In the genomic region with DNA sequence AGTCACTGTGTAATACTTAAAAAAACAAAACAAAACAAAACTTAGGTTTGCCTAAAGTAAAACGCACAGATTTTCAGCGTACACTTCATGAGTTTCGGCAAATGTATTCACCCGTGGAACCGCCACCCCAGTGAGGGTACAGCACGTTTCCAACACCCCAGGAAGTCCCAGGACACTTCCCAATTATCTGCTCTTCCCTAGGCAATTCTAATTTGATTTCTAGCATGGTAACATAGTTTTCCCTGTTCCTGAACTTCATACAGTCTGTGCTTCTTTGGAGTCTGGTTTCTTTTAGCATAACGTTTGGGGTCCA, we compare ENCODE assay signal across 8 cellular contexts. TPM values are rescaled to one million over a fixed set of nuclear protein-coding genes. Genes with fewer than 3 reads are reported as not detected.
DNase-seq lines count a peak whose midpoint lies in the region; ATAC-seq and TF ChIP-seq lines count a peak whose summit lies in the region.

No MANE protein-coding gene starts in this region.

- TF ChIP-seq CTCF in fibroblast of villous mesenchyme (IDR thresholded peaks at IDR 0.05; ENCODE audit: insufficient read depth, low read depth, low read length) (no peak), sigmoid colon (IDR thresholded peaks at IDR 0.05) (no peak)

- H3K27me3 ChIP-seq in sigmoid colon, result no peaks in the 10 kb centered on the region

- DNase-seq in NCI-H2196 (lab: John Stamatoyannopoulos, UW; ENCODE audit: unreplicated experiment) (peak; percentile 19), NCI-H2196 treated with DMSO at 0.1 percent for 48 hours (lab: John Stamatoyannopoulos, UW; ENCODE audit: unreplicated experiment) (no peak), SK-MEL-5 (ENCODE audit: low read depth, low spot score) (peak; percentile 6), fibroblast of villous mesenchyme (ENCODE audit: low read depth) (no peak), sigmoid colon (no peak), mesenteric fat pad (ENCODE audit: low spot score) (no peak)

- peaks cover 0 to 16% (median 12%) of the 10 kb centered on the region in 4 donors for H3K4me1 ChIP-seq in sigmoid colon

- no peak for TF ChIP-seq POLR2A in sigmoid colon (IDR thresholded peaks at IDR 0.05)

- H3K36me3 ChIP-seq in sigmoid colon, result no peaks in the 10 kb centered on the region

- H3K9me3 ChIP-seq in sigmoid colon, result no peaks in the 10 kb centered on the region

- no peak for TF ChIP-seq EP300 in sigmoid colon (IDR thresholded peaks at IDR 0.05)

- whole genome bisulfite sequencing in sigmoid colon, 2 donors, result 1% methylated on average over 7 of the region's 7 CpGs

- H3K27ac ChIP-seq in sigmoid colon, result peak overlapping the region; percentile 96 to 99 (median 96)

- in situ Hi-C loops in SK-MEL-5 (cut with HindIII; ENCODE audit: low pct_unique_long_range_greater_than_20kb, low sequenced_read_pairs), result no loop called here

- H3K4me3 ChIP-seq in fibroblast of villous mesenchyme (ENCODE audit: low read depth, low read length) (peak overlapping the region; percentile 80), sigmoid colon (peak overlapping the region; percentile 69 to 94 (median 83))

- intact Hi-C loops in sigmoid colon (cut with DNase I), result loop anchor here (1.0 to 10.0 kb wide), 4 partner anchors 69 to 1144 kb away; a partner anchor contains a TSS

- ATAC-seq in HG03135 (IDR thresholded peaks at IDR 0.05; ENCODE audit: unreplicated experiment) (no peak), GM21737 (IDR thresholded peaks at IDR 0.05; ENCODE audit: unreplicated experiment) (no peak)

RNA-seq across cellular contexts. Expression of a gene that starts 0.5 kb away (rescaled TPM):
- 91.8 and 95.2 TPM in 2 replicates for total RNA-seq in SK-MEL-5 (2014; rRNA removed; shearing (Covaris generic))
- polyA plus RNA-seq in SK-MEL-5 (2015; cell fraction: cytosol; rRNA removed), result 34.7 and 37.5 TPM in 2 replicates
- polyA plus RNA-seq in SK-MEL-5 (2015; cell fraction: nucleus; rRNA removed), result 67.0 and 83.5 TPM in 2 replicates
- total RNA-seq in fibroblast of villous mesenchyme (56.7 and 64.3 TPM in 2 replicates), sigmoid colon (100 to 1,000 TPM in 1 of 4 donors, 10 to 100 TPM in 3; 77.7 to 122 (median 94.5) TPM), mesenteric fat pad (41.1 TPM)
- 10 to 100 TPM in 1 of 3 donors, 1 to 10 TPM in 2; 4.8 to 12.5 (median 6.0) TPM for polyA plus RNA-seq in sigmoid colon

Comparison
In these comparisons a context has a peak if more than half of its experiments do, and no peak if none do; other contexts are left out.
1. DNase-seq: peak in NCI-H2196 (single experiment) and SK-MEL-5 (single experiment); none in NCI-H2196 treated with DMSO at 0.1 percent for 48 hours (single experiment), fibroblast of villous mesenchyme (single experiment), sigmoid colon (single experiment) and mesenteric fat pad (single experiment).